Comparison of ENCODE assay signal across 8 cellular contexts in the genomic region with DNA sequence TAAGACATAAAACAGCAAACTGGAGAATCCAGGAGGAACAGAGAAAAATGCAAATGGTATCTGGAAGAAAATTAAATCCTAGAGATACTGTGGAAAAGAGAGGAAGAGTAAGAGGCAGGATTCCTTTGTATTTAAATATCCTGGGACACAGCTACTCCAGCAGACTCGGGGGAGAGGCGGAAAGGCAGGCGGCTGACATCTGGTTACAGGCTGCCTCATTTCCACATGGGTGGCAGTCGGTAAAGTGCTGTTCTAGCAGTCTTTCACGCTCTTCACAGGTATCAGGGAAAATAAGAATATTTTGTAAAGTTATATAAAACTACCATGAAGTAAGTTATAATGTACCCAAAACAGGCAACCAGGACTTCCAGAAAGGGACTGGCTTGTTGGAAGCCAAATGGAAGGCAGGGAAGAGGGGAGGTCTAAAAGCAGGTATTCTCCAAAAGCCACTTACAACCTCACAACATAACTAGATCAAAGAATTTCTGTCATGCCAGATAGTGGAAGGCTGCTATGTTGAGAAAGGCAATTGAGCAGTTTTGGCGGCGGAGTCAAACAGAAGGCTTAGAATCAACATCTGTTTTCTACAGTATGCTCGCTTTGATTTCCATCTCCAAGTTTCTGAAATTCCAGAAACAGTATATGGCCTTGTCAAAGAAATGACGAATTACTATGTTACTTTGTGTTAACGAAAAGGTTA. TPM values are rescaled to one million over a fixed set of nuclear protein-coding genes. Genes with fewer than 3 reads are reported as not detected.
A peak's percentile ranks its signal among the peaks of the same experiment; 100 is the strongest.
DNase-seq lines count a peak whose midpoint lies in the region; ATAC-seq and TF ChIP-seq lines count a peak whose summit lies in the region.

No MANE protein-coding gene starts in this region.

- H3K4me2 ChIP-seq in GM23248 (ENCODE audit: unreplicated experiment) = peak overlapping the region; percentile 78

- peak overlapping the region; percentile 82 for H3K4me3 ChIP-seq in GM23248
- peak overlapping the region; percentile 75 to 85 for H3K4me3 ChIP-seq in right atrium auricular region

- peak overlapping the region; percentile 82; the same call in 1 of the 2 replicates for H2AFZ ChIP-seq in GM23248

- peaks cover 5% of the 10 kb centered on the region for H3K4me1 ChIP-seq in GM23248 (ENCODE audit: insufficient read depth)
- peaks cover 0 to 17% of the 10 kb centered on the region in 2 donors for H3K4me1 ChIP-seq in right atrium auricular region

- H3K27ac ChIP-seq in GM23248 (no peak overlapping the region), right atrium auricular region (no peak overlapping the region)

- H3K9me2 ChIP-seq in GM23248 (ENCODE audit: insufficient read depth) = no peaks in the 10 kb centered on the region

- H3K4me3 Mint-ChIP-seq in activated CD4-positive, alpha-beta memory T cell treated with anti-CD3 and anti-CD28 coated beads for 36 hours = peak overlapping the region; percentile 74

- POLR2A ChIA-PET in activated CD4-positive, alpha-beta memory T cell treated with anti-CD3 and anti-CD28 coated beads for 36 hours (lab: Charles Lee) = no interaction called here

- intact Hi-C loops in activated CD4-positive, alpha-beta memory T cell treated with anti-CD3 and anti-CD28 coated beads for 36 hours (cut with micrococcal nuclease) = loop anchor here (2.0 to 10.0 kb wide), 7 partner anchors 85 to 727 kb away; a partner anchor contains a TSS

- H3K36me3 ChIP-seq in GM23248 (ENCODE audit: low read depth) (no peaks in the 10 kb centered on the region), right atrium auricular region (no peaks in the 10 kb centered on the region)

- peaks cover 21% of the 10 kb centered on the region; the same call in 1 of the 2 replicates for H3F3A ChIP-seq in GM23248 (ENCODE audit: insufficient read depth)

- CTCF ChIA-PET in activated CD4-positive, alpha-beta memory T cell treated with anti-CD3 and anti-CD28 coated beads for 36 hours (lab: Charles Lee) = no interaction called here

- TF ChIP-seq CTCF in right atrium auricular region (IDR thresholded peaks at IDR 0.05) = no peak

- DNase-seq in GM23248 = peak; percentile 12
- no peak for DNase-seq in activated CD4-positive, alpha-beta memory T cell treated with anti-CD3 and anti-CD28 coated beads for 36 hours
- DNase-seq in right atrium auricular region (ENCODE audit: low spot score) = no peak
- peak; percentile 16 for DNase-seq in retina
- DNase-seq in stimulated activated CD4-positive, alpha-beta T cell treated with anti-CD3 and anti-CD28 coated beads, Interleukin-2, amount 100 ng/mL, for 48 hours = no peak
- DNase-seq in HuH-7.5 (ENCODE audit: low spot score) = no peak

- WGBS in GM23248 (ENCODE audit: low coverage in 1 of 2, low lambda C conversion rate in 2 of 2, missing lambda C conversion rate in 2 of 2), 2 experiments = 21 to 25% methylated on average over 10 of the region's 10 CpGs

- H3K36me3 Mint-ChIP-seq in activated CD4-positive, alpha-beta memory T cell treated with anti-CD3 and anti-CD28 coated beads for 36 hours = peaks cover 15% of the 10 kb centered on the region

- H3K27me3 ChIP-seq in GM23248 (replicated peaks; ENCODE audit: insufficient read depth) = peaks cover 17% of the 10 kb centered on the region
- no peaks in the 10 kb centered on the region for H3K27me3 ChIP-seq in right atrium auricular region

- H3K4me1 Mint-ChIP-seq in activated CD4-positive, alpha-beta memory T cell treated with anti-CD3 and anti-CD28 coated beads for 36 hours (ENCODE audit: low read depth) = peaks cover 15% of the 10 kb centered on the region

- in situ Hi-C loops in GM23248 (cut with MboI) = no loop called here

- peaks cover 11% of the 10 kb centered on the region for H3K27me3 Mint-ChIP-seq in activated CD4-positive, alpha-beta memory T cell treated with anti-CD3 and anti-CD28 coated beads for 36 hours

- H3K9ac ChIP-seq in GM23248 = no peak overlapping the region

- no peak overlapping the region for H3K27ac Mint-ChIP-seq in activated CD4-positive, alpha-beta memory T cell treated with anti-CD3 and anti-CD28 coated beads for 36 hours

- H3K9me3 ChIP-seq in GM23248 (ENCODE audit: low read depth) (no peaks in the 10 kb centered on the region), right atrium auricular region (no peaks in the 10 kb centered on the region)

- H4K20me1 ChIP-seq in GM23248 (ENCODE audit: insufficient read depth) = no peaks in the 10 kb centered on the region

- ATAC-seq in HG02763 (IDR thresholded peaks at IDR 0.05; ENCODE audit: unreplicated experiment) = no peak
- no peak for ATAC-seq in GM18870 (IDR thresholded peaks at IDR 0.05; ENCODE audit: unreplicated experiment)

- H3K79me2 ChIP-seq in GM23248 (ENCODE audit: insufficient read depth) = peaks cover 8% of the 10 kb centered on the region; the same call in 1 of the 2 replicates

- peaks cover 24% of the 10 kb centered on the region for H3K9me3 Mint-ChIP-seq in activated CD4-positive, alpha-beta memory T cell treated with anti-CD3 and anti-CD28 coated beads for 36 hours

RNA-seq across cellular contexts. Expression of a gene that starts 1.3 kb away (rescaled TPM):
- 9.9 and 10.5 TPM in 2 replicates for total RNA-seq in GM23248 (2014; rRNA removed; shearing (Covaris generic))
- 7.2 and 7.6 TPM in 2 replicates for polyA plus RNA-seq in GM23248 (2016; fragmentation: Nextera tagmentation; extraction: Ambion mirVana)
- total RNA-seq in activated CD4-positive, alpha-beta memory T cell treated with anti-CD3 and anti-CD28 coated beads for 36 hours = 1 to 10 TPM; 1.1 to 1.4 TPM
- 1 to 10 TPM; 1.5 to 2.3 TPM for total RNA-seq in right atrium auricular region

RNA-seq across cellular contexts. Expression of a gene that starts 53.0 kb away (rescaled TPM):
- total RNA-seq in GM23248 (2014; rRNA removed; shearing (Covaris generic)) = 6.6 and 7.8 TPM in 2 replicates
- polyA plus RNA-seq in GM23248 (2016; fragmentation: Nextera tagmentation; extraction: Ambion mirVana) = 5.3 and 5.5 TPM in 2 replicates
- 1 to 10 TPM; 2.3 to 2.6 TPM for total RNA-seq in activated CD4-positive, alpha-beta memory T cell treated with anti-CD3 and anti-CD28 coated beads for 36 hours
- 10 to 100 TPM in 1 of 2 donors, 1 to 10 TPM in 1; 8.1 to 13.6 TPM for total RNA-seq in right atrium auricular region

Comparison
In these comparisons a context has a peak if more than half of its experiments do, and no peak if none do; other contexts are left out.
1. DNase-seq: peak in GM23248 (single experiment) and retina (single experiment); none in activated CD4-positive, alpha-beta memory T cell treated with anti-CD3 and anti-CD28 coated beads for 36 hours (single experiment), right atrium auricular region (single experiment), stimulated activated CD4-positive, alpha-beta T cell treated with anti-CD3 and anti-CD28 coated beads, Interleukin-2, amount 100 ng/mL, for 48 hours (0 of 2) and HuH-7.5 (single experiment).